In genomic region chr15:61834076-61834697, GRCh38 we compare ENCODE assay signal across 8 cellular contexts.
DNase-seq lines count a peak whose midpoint lies in the region; ATAC-seq and TF ChIP-seq lines count a peak whose summit lies in the region.

No MANE protein-coding gene starts in this region.

- no peaks in the 10 kb centered on the region for H3F3A ChIP-seq in neural progenitor cell (ENCODE audit: low read depth)

- no peaks in the 10 kb centered on the region for H3K9me2 ChIP-seq in Karpas-422 (replicated peaks; ENCODE audit: insufficient read depth, low read length)

- H3K9ac ChIP-seq in Karpas-422 (ENCODE audit: low read length), result no peak overlapping the region
- no peak overlapping the region for H3K9ac ChIP-seq in fibroblast of lung (ENCODE audit: insufficient read depth, low read length)
- H3K9ac ChIP-seq in neural progenitor cell, result no peak overlapping the region

- peaks cover 4% of the 10 kb centered on the region for H3K27me3 Mint-ChIP-seq in neural progenitor cell (ENCODE audit: insufficient read depth, low read depth)

- H3K9me3 ChIP-seq in Karpas-422 (ENCODE audit: low read length) (no peaks in the 10 kb centered on the region), Peyer's patch (no peaks in the 10 kb centered on the region), fibroblast of lung (ENCODE audit: control insufficient read depth, insufficient read depth, low read depth, low read length) (no peaks in the 10 kb centered on the region), neural progenitor cell (ENCODE audit: low read depth) (no peaks in the 10 kb centered on the region)

- H3K27ac ChIP-seq in Karpas-422 (ENCODE audit: low read length) (no peak overlapping the region), Peyer's patch (no peak overlapping the region), fibroblast of lung (ENCODE audit: insufficient read depth, low read length) (no peak overlapping the region), neural progenitor cell (no peak overlapping the region)

- no peak overlapping the region for H3K4me3 Mint-ChIP-seq in neural progenitor cell

- H3K79me2 ChIP-seq in Karpas-422 (ENCODE audit: low read length) (no peaks in the 10 kb centered on the region), fibroblast of lung (ENCODE audit: control insufficient read depth, insufficient read depth, low read length) (no peaks in the 10 kb centered on the region), neural progenitor cell (ENCODE audit: low read depth) (no peaks in the 10 kb centered on the region)

- TF ChIP-seq CTCF in Peyer's patch (IDR thresholded peaks at IDR 0.05) (peak; percentile 73 to 90 (median 84)), fibroblast of lung (conservative IDR thresholded peaks at IDR 0.05 in 1 of 2, IDR thresholded peaks at IDR 0.05 in 1 of 2; ENCODE audit: low read depth in 1 of 2, low read length in 2 of 2) (peak; percentile 91 to 99), neural progenitor cell (IDR thresholded peaks at IDR 0.05) (peak; percentile 97)

- no peaks in the 10 kb centered on the region for H3K36me3 Mint-ChIP-seq in neural progenitor cell

- H3K4me3 ChIP-seq in Karpas-422 (ENCODE audit: low read length), result no peak overlapping the region
- no peak overlapping the region for H3K4me3 ChIP-seq in Peyer's patch
- H3K4me3 ChIP-seq in fibroblast of lung (replicated peaks in 1 of 4; ENCODE audit: control extremely low read depth in 1 of 4, insufficient read depth in 1 of 4, low read depth in 3 of 4, low read length in 4 of 4), result no peak overlapping the region
- no peak overlapping the region for H3K4me3 ChIP-seq in neural progenitor cell

- H3K4me1 Mint-ChIP-seq in neural progenitor cell, result peaks cover 3% of the 10 kb centered on the region

- H2AFZ ChIP-seq in Karpas-422 (ENCODE audit: low read length) (no peak overlapping the region), fibroblast of lung (ENCODE audit: low read length) (no peak overlapping the region), neural progenitor cell (replicated peaks) (peak overlapping the region; percentile 85)

- DNase-seq in SIG-M5 treated with dmso at 0.1 percent for 504 hours (lab: John Stamatoyannopoulos, UW; ENCODE audit: unreplicated experiment), result peak; percentile 18
- DNase-seq in SIG-M5 (lab: John Stamatoyannopoulos, UW), result no peak
- peak; percentile 89 for DNase-seq in Karpas-422
- DNase-seq in Peyer's patch, result peak; percentile 69 to 88 (median 79)
- DNase-seq in activated T-cell treated with anti-CD3 and anti-CD28 coated beads, Interleukin-2, amount 50 U/mL, for 48 hours, result peak; percentile 85 to 86
- DNase-seq in fibroblast of lung (ENCODE audit: low read depth in 2 of 2), result peak; percentile 62 to 86
- DNase-seq in neural progenitor cell (ENCODE audit: low spot score), result peak; percentile 88
- DNase-seq in stimulated activated naive CD8-positive, alpha-beta T cell treated with anti-CD3 and anti-CD28 coated beads, Interleukin-15, Interleukin-2, amounts not matched to agents 100 U/mL and 50 U/mL, for 24 hours, result peak; percentile 79

- H3K36me3 ChIP-seq in Karpas-422 (ENCODE audit: insufficient read depth, low read length), result no peaks in the 10 kb centered on the region
- H3K36me3 ChIP-seq in Peyer's patch, result no peaks in the 10 kb centered on the region
- no peaks in the 10 kb centered on the region for H3K36me3 ChIP-seq in fibroblast of lung (ENCODE audit: control insufficient read depth, insufficient read depth, low read length)
- no peaks in the 10 kb centered on the region for H3K36me3 ChIP-seq in neural progenitor cell

- no peaks in the 10 kb centered on the region for H3K4me1 ChIP-seq in Karpas-422 (ENCODE audit: low read length)
- no peaks in the 10 kb centered on the region for H3K4me1 ChIP-seq in Peyer's patch
- H3K4me1 ChIP-seq in fibroblast of lung (ENCODE audit: control insufficient read depth, extremely low read depth, insufficient read depth, low read length), result no peaks in the 10 kb centered on the region
- peaks cover 10% of the 10 kb centered on the region for H3K4me1 ChIP-seq in neural progenitor cell

- H4K20me1 ChIP-seq in Karpas-422 (ENCODE audit: insufficient read depth, low read depth, low read length) (no peaks in the 10 kb centered on the region), fibroblast of lung (ENCODE audit: control insufficient read depth, extremely low read depth, insufficient read depth, low read length) (no peaks in the 10 kb centered on the region), neural progenitor cell (ENCODE audit: low read depth) (no peaks in the 10 kb centered on the region)

- TF ChIP-seq POLR2A in Peyer's patch (IDR thresholded peaks at IDR 0.05), result no peak

- H3K4me2 ChIP-seq in Karpas-422 (ENCODE audit: low read depth, low read length, poor library complexity, severe bottlenecking), result no peak overlapping the region
- H3K4me2 ChIP-seq in fibroblast of lung (ENCODE audit: extremely low read depth, insufficient read depth, low read length), result no peak overlapping the region
- H3K4me2 ChIP-seq in neural progenitor cell, result no peak overlapping the region

- ATAC-seq in stimulated activated naive CD8-positive, alpha-beta T cell treated with anti-CD3 and anti-CD28 coated beads, Interleukin-15, Interleukin-2, amounts not matched to agents 100 U/mL and 50 U/mL, for 24 hours, result peak; percentile 33

- H3K27ac Mint-ChIP-seq in neural progenitor cell, result no peak overlapping the region

- H3K27me3 ChIP-seq in Karpas-422 (ENCODE audit: low read length), result no peaks in the 10 kb centered on the region
- H3K27me3 ChIP-seq in Peyer's patch, result no peaks in the 10 kb centered on the region
- H3K27me3 ChIP-seq in fibroblast of lung (ENCODE audit: control insufficient read depth, insufficient read depth, low read length), result no peaks in the 10 kb centered on the region
- H3K27me3 ChIP-seq in neural progenitor cell, result no peaks in the 10 kb centered on the region

- no peaks in the 10 kb centered on the region for H3K9me3 Mint-ChIP-seq in neural progenitor cell
